Comparison of ENCODE assay signal across 20 cellular contexts in the genomic region with DNA sequence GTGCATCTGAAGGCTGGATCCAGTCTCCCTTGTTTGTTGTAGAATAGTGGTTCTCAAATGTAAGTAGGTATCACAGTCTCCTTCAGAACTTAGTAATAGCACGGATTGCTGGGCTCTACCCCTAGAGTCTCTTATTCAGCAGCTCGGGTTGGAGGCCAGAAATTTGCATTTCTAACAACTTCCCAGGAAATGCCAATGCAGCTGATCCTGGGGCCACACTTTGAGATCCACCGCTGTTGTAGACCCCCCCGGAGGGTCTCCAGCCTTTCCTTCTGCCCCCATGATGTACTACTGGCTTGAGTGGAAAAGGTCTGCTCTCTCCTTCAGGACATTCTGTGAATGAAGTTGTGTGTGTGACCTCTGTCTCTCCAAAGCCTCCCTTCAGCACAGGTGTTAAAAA.
A peak's percentile ranks its signal among the peaks of the same experiment; 100 is the strongest.
DNase-seq lines count a peak whose midpoint lies in the region; ATAC-seq and TF ChIP-seq lines count a peak whose summit lies in the region.
"Had no signal": no experiment of that assay in that cellular context is flagged by ENCODE, and none has a peak within 500 bp of the region (broad histone marks: within the 10 kb centered on the region; RNA-seq: fewer than 3 reads in every experiment).

No MANE protein-coding gene starts in this region.

- H3K27me3 ChIP-seq in NT2/D1 (ENCODE audit: insufficient read depth, insufficient read length) (no peaks in the 10 kb centered on the region), endodermal cell (ENCODE audit: control insufficient read depth, insufficient read depth, low read length, poor library complexity, severe bottlenecking) (no peaks in the 10 kb centered on the region), mesendoderm (ENCODE audit: insufficient read depth, low read length, poor library complexity) (no peaks in the 10 kb centered on the region)
- no peaks in the 10 kb centered on the region for H3K27me3 ChIP-seq in naive thymus-derived CD4-positive, alpha-beta T cell (ENCODE audit: control insufficient read depth in 2 of 2, insufficient read depth in 2 of 2, low read length in 2 of 2)
- H3K27me3 ChIP-seq: BLaER1 treated with 17β-estradiol and CSF1 and Interleukin-3, amounts not matched to agents 10 nM and 100 nM had no signal

- H3K4me3 ChIP-seq in NT2/D1 (ENCODE audit: insufficient read length, low read depth), result no peak overlapping the region
- no peak overlapping the region for H3K4me3 ChIP-seq in endodermal cell (ENCODE audit: low read length)
- H3K4me3 ChIP-seq in mesendoderm (ENCODE audit: low read length), result no peak overlapping the region
- no peak overlapping the region for H3K4me3 ChIP-seq in naive thymus-derived CD4-positive, alpha-beta T cell (ENCODE audit: low read length)
- H3K4me3 ChIP-seq: A549; BLaER1 treated with 17β-estradiol and CSF1 and Interleukin-3, amounts not matched to agents 10 nM and 100 nM; GM12878 had no signal

- H3K9ac ChIP-seq in NT2/D1 (ENCODE audit: insufficient read length, low read depth), result no peak overlapping the region
- no peak overlapping the region for H3K9ac ChIP-seq in endodermal cell (ENCODE audit: extremely low read depth, low read length, poor library complexity, severe bottlenecking)
- H3K9ac ChIP-seq in mesendoderm (ENCODE audit: low read length), result no peak overlapping the region
- H3K9ac ChIP-seq: BLaER1 treated with 17β-estradiol and CSF1 and Interleukin-3, amounts not matched to agents 10 nM and 100 nM had no signal

- POLR2A ChIA-PET in T-cell (lab: Charles Lee), result no interaction called here
- POLR2A ChIA-PET in naive thymus-derived CD4-positive, alpha-beta T cell (lab: Charles Lee), result no interaction called here

- no peak overlapping the region for H2BK5ac ChIP-seq in mesendoderm (ENCODE audit: low read length)

- H3K79me2 ChIP-seq in mesendoderm (ENCODE audit: control insufficient read depth, insufficient read depth, low read length), result no peaks in the 10 kb centered on the region

- peaks cover 15% of the 10 kb centered on the region for H3K4me1 Mint-ChIP-seq in endodermal cell
- no peaks in the 10 kb centered on the region for H3K4me1 Mint-ChIP-seq in T-cell
- no peaks in the 10 kb centered on the region for H3K4me1 Mint-ChIP-seq in naive thymus-derived CD4-positive, alpha-beta T cell
- H3K4me1 Mint-ChIP-seq: B cell had no signal

- no peak overlapping the region for H2BK120ac ChIP-seq in mesendoderm (ENCODE audit: low read depth, low read length)

- H4K8ac ChIP-seq in mesendoderm (ENCODE audit: low read depth, low read length), result no peak overlapping the region

- H3K27ac ChIP-seq in endodermal cell (ENCODE audit: low read depth, low read length) (no peak overlapping the region), mesendoderm (ENCODE audit: low read depth, low read length) (no peak overlapping the region)
- no peak overlapping the region for H3K27ac ChIP-seq in naive thymus-derived CD4-positive, alpha-beta T cell (ENCODE audit: low read depth, low read length)
- H3K27ac ChIP-seq: 22Rv1; A549; BLaER1 treated with 17β-estradiol and CSF1 and Interleukin-3, amounts not matched to agents 10 nM and 100 nM; C4-2B had no signal

- H3K36me3 ChIP-seq in NT2/D1 (ENCODE audit: insufficient read depth, insufficient read length, low read length) (no peaks in the 10 kb centered on the region), endodermal cell (ENCODE audit: control insufficient read depth, insufficient read depth, low read length) (no peaks in the 10 kb centered on the region), mesendoderm (ENCODE audit: control insufficient read depth, insufficient read depth, low read length) (no peaks in the 10 kb centered on the region)
- H3K36me3 ChIP-seq in naive thymus-derived CD4-positive, alpha-beta T cell (ENCODE audit: control insufficient read depth in 2 of 3, insufficient read depth in 3 of 3, low read length in 3 of 3), result no peaks in the 10 kb centered on the region
- H3K36me3 ChIP-seq: BLaER1 treated with 17β-estradiol and CSF1 and Interleukin-3, amounts not matched to agents 10 nM and 100 nM had no signal

- H3K79me1 ChIP-seq in mesendoderm (ENCODE audit: low read length), result no peaks in the 10 kb centered on the region

- H2BK15ac ChIP-seq in mesendoderm (replicated peaks; ENCODE audit: low read depth), result no peak overlapping the region

- H3K23ac ChIP-seq in mesendoderm (ENCODE audit: low read length), result no peak overlapping the region

- H3K18ac ChIP-seq in mesendoderm (ENCODE audit: low read length), result no peak overlapping the region

- H3K9me3 Mint-ChIP-seq in endodermal cell (peaks cover 15% of the 10 kb centered on the region), T-cell (peaks cover 0 to 5% (median 5%) of the 10 kb centered on the region in 3 donors)
- no peaks in the 10 kb centered on the region for H3K9me3 Mint-ChIP-seq in naive thymus-derived CD4-positive, alpha-beta T cell
- H3K9me3 Mint-ChIP-seq: CD4-positive, alpha-beta T cell had no signal

- intact Hi-C loops in naive thymus-derived CD4-positive, alpha-beta T cell (cut with micrococcal nuclease), result no loop called here

- no peak for TF ChIP-seq CTCF in endodermal cell (conservative IDR thresholded peaks at IDR 0.05)

- H3K4me2 ChIP-seq in mesendoderm (ENCODE audit: low read length), result no peak overlapping the region
- H3K4me2 ChIP-seq: A549; BLaER1 treated with 17β-estradiol and CSF1 and Interleukin-3, amounts not matched to agents 10 nM and 100 nM had no signal

- peaks cover 2% of the 10 kb centered on the region for H3K27me3 Mint-ChIP-seq in endodermal cell (ENCODE audit: insufficient read depth)
- H3K27me3 Mint-ChIP-seq in T-cell, result peaks cover 0 to 18% of the 10 kb centered on the region in 2 donors
- H3K27me3 Mint-ChIP-seq in naive thymus-derived CD4-positive, alpha-beta T cell, result peaks cover 0 to 10% (median 8%) of the 10 kb centered on the region in 5 donors

- H3K4me1 ChIP-seq in NT2/D1 (ENCODE audit: insufficient read depth, insufficient read length) (no peaks in the 10 kb centered on the region), endodermal cell (ENCODE audit: control insufficient read depth, insufficient read depth, low read length) (peaks cover 10% of the 10 kb centered on the region), mesendoderm (ENCODE audit: control insufficient read depth, low read depth, low read length) (peaks cover 6% of the 10 kb centered on the region)
- H3K4me1 ChIP-seq in naive thymus-derived CD4-positive, alpha-beta T cell (ENCODE audit: control insufficient read depth in 2 of 2, insufficient read depth in 2 of 2, low read length in 2 of 2), result no peaks in the 10 kb centered on the region
- H3K4me1 ChIP-seq: A549; BLaER1 treated with 17β-estradiol and CSF1 and Interleukin-3, amounts not matched to agents 10 nM and 100 nM; Caco-2 had no signal

- no peaks in the 10 kb centered on the region for H3K36me3 Mint-ChIP-seq in endodermal cell (ENCODE audit: low read depth)
- H3K36me3 Mint-ChIP-seq in T-cell, result no peaks in the 10 kb centered on the region
- no peaks in the 10 kb centered on the region for H3K36me3 Mint-ChIP-seq in naive thymus-derived CD4-positive, alpha-beta T cell
- H3K36me3 Mint-ChIP-seq: CD8-positive, alpha-beta T cell had no signal

- no peak overlapping the region for H4K5ac ChIP-seq in mesendoderm (ENCODE audit: low read length)

- DNase-seq in ELF-1 (ENCODE audit: low read depth, low spot score), result peak; percentile 32
- DNase-seq in NT2/D1 (ENCODE audit: low read depth, low spot score), result peak; percentile 36
- peak; percentile 54 for DNase-seq in endodermal cell
- DNase-seq in mesendoderm, result peak; percentile 43
- no peak for DNase-seq in T-cell
- DNase-seq in naive thymus-derived CD4-positive, alpha-beta T cell, result no peak
- DNase-seq: AML-193; Caco-2; Calu3; CD4-positive, alpha-beta T cell; CD8-positive, alpha-beta T cell; DMS79 treated with DMSO at 0.1 percent for 48 hours; GDM1 had no signal

- no peak overlapping the region for H3K4ac ChIP-seq in mesendoderm (ENCODE audit: low read depth, low read length)

- ATAC-seq in HG03097 (IDR thresholded peaks at IDR 0.05; ENCODE audit: low FRiP score, unreplicated experiment) (no peak), T-cell (replicated peaks in 1 of 4) (no peak)
- ATAC-seq in naive thymus-derived CD4-positive, alpha-beta T cell, result no peak
- ATAC-seq: A549; CD8-positive, alpha-beta T cell; GM12878 had no signal

- 37 to 49% methylated on average over 3 to 4 of the region's 4 CpGs for WGBS in endodermal cell (ENCODE audit: insufficient coverage in 1 of 2, insufficient read length in 1 of 2), 2 experiments
- WGBS in mesendoderm (ENCODE audit: extremely low coverage, insufficient coverage, low lambda C conversion rate), result no CpG with 5 or more reads among the region's 4 CpGs

- CTCF ChIA-PET in T-cell (lab: Charles Lee), result no interaction called here
- CTCF ChIA-PET in naive thymus-derived CD4-positive, alpha-beta T cell (lab: Charles Lee), result no interaction called here

- H3K56ac ChIP-seq in mesendoderm (ENCODE audit: low read length), result no peak overlapping the region

- H3K27ac Mint-ChIP-seq in endodermal cell (no peak overlapping the region), T-cell (no peak overlapping the region)
- no peak overlapping the region for H3K27ac Mint-ChIP-seq in naive thymus-derived CD4-positive, alpha-beta T cell
- H3K27ac Mint-ChIP-seq: B cell; CD4-positive, alpha-beta T cell; CD8-positive, alpha-beta T cell had no signal

- no peak overlapping the region for H2AK5ac ChIP-seq in mesendoderm (ENCODE audit: low read length)

- no peak overlapping the region for H3K4me3 Mint-ChIP-seq in endodermal cell
- H3K4me3 Mint-ChIP-seq in T-cell, result no peak overlapping the region
- no peak overlapping the region for H3K4me3 Mint-ChIP-seq in naive thymus-derived CD4-positive, alpha-beta T cell
- H3K4me3 Mint-ChIP-seq: B cell; CD4-positive, alpha-beta T cell; CD8-positive, alpha-beta T cell had no signal

- no peaks in the 10 kb centered on the region for H3K9me3 ChIP-seq in NT2/D1 (ENCODE audit: insufficient read depth, low read length)
- H3K9me3 ChIP-seq in endodermal cell (ENCODE audit: control insufficient read depth, low read length), result peaks cover 8% of the 10 kb centered on the region
- H3K9me3 ChIP-seq in naive thymus-derived CD4-positive, alpha-beta T cell (ENCODE audit: control insufficient read depth in 2 of 3, low read length in 3 of 3), result no peaks in the 10 kb centered on the region

Comparison
In these comparisons a context has a peak if more than half of its experiments do, and no peak if none do; other contexts are left out.
1. DNase-seq: peak in ELF-1 (single experiment), NT2/D1 (single experiment), endodermal cell (single experiment) and mesendoderm (single experiment); none in T-cell (0 of 34) and naive thymus-derived CD4-positive, alpha-beta T cell (0 of 9).